18 cellular contexts compared by ENCODE assay signal in the genomic region with DNA sequence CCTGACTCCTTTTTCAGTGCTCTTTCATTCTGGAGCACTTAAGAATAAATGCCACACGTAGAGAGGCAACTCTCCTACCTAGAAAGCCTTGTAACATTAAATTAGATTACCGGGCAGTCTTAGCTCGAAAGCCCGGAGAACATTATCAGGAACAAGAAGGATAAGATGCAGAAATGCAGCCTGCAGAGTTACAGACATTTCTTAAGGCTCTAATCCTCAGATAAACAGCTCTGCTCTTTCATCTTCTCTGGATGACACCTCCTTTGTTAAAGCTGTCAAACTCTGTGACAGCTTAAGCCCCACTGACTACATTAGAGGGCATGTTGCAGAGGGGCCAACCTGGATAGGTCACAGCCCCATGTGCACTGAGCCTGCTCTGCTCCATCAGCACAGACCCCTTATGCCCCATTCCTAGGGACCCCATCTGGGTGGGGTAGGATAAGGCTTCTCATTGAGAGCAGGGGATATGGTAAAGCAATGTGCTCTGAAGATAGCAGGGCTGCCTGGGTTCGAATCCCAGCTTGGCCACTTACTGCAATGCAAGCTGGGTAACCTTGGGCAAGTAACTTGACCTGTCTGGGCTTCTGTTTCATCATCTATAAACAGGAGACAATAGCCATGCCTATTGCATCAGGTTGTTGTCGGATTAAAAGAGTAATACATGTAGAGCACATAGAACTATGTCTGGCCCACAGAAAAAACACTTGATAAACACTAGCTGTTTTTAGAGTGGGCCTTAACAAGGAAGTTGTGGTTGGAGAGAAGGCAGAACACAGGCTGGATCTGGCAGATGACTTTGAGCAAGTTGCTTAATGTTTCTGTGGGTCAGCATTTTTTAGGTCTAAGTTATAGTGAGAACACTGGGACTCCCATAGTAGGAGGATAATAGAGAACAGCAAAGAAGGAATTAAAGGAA.
DNase-seq lines count a peak whose midpoint lies in the region; ATAC-seq and TF ChIP-seq lines count a peak whose summit lies in the region.
"Had no signal": no experiment of that assay in that cellular context is flagged by ENCODE, and none has a peak within 500 bp of the region (broad histone marks: within the 10 kb centered on the region; RNA-seq: fewer than 3 reads in every experiment).

No MANE protein-coding gene starts in this region.

- CTCF ChIA-PET in Caco-2 (lab: Charles Lee), result interaction anchor here (0.7 to 1.4 kb wide), 4 partner anchors 29 to 90 kb away, joined by 3 to 6 read pairs (median 4); no protein-coding TSS in a partner anchor

- H3K9me3 Mint-ChIP-seq in Caco-2 (ENCODE audit: unreplicated experiment) (no peaks in the 10 kb centered on the region), endodermal cell (no peaks in the 10 kb centered on the region), natural killer cell (no peaks in the 10 kb centered on the region)
- H3K9me3 Mint-ChIP-seq in activated T-helper 17 cell treated with anti-CD3 and anti-CD28 coated beads, Interleukin-2, amount 50 U/mL, for 72 hours, result no peaks in the 10 kb centered on the region
- H3K9me3 Mint-ChIP-seq in activated T-cell treated with anti-CD3 and anti-CD28 coated beads, Interleukin-2, amount 50 U/mL, for 4 hours, result no peaks in the 10 kb centered on the region

- WGBS in endodermal cell (ENCODE audit: insufficient coverage in 1 of 2, insufficient read length in 1 of 2), 2 experiments, result 53 to 58% methylated on average over 5 to 6 of the region's 6 CpGs

- ATAC-seq in natural killer cell, result peak; percentile 36 to 71 (median 48)
- no peak for ATAC-seq in activated T-helper 17 cell treated with anti-CD3 and anti-CD28 coated beads, Interleukin-2, amount 50 U/mL, for 72 hours (replicated peaks)
- no peak for ATAC-seq in activated T-cell treated with anti-CD3 and anti-CD28 coated beads, Interleukin-2, amount 50 U/mL, for 4 hours

- POLR2A ChIA-PET in Caco-2 (lab: Charles Lee), result no interaction called here

- DNase-seq in Caco-2, result peak; percentile 60 to 73
- peak; percentile 91 for DNase-seq in NCI-H82 (lab: John Stamatoyannopoulos, UW)
- DNase-seq in endodermal cell, result peak; percentile 50
- DNase-seq in natural killer cell, result no peak
- DNase-seq in activated T-cell treated with anti-CD3 and anti-CD28 coated beads, Interleukin-2, amount 50 U/mL, for 4 hours, result no peak
- DNase-seq in SW480 (ENCODE audit: low spot score), result no peak
- DNase-seq in glomerular visceral epithelial cell (ENCODE audit: extremely low spot score), result no peak
- DNase-seq: activated effector memory CD4-positive, alpha-beta T cell treated with Interleukin-2 at 50 U/mL for 16 hours; AML-193; cortex of kidney; DMS79; mesenchymal stem cell; NCI-H1694; NCI-H526 treated with DMSO at 0.1 percent for 48 hours; RPMI8226; stimulated activated CD4-positive, alpha-beta T cell treated with anti-CD3 and anti-CD28 coated beads, Interleukin-12 subunit alpha, Interleukin-12 subunit beta, amount 100 ng/mL, for 4 hours had no signal

- H3K9me3 ChIP-seq in Caco-2, result no peaks in the 10 kb centered on the region
- H3K9me3 ChIP-seq in endodermal cell (ENCODE audit: control insufficient read depth, low read length), result peaks cover 13% of the 10 kb centered on the region

- H3K36me3 Mint-ChIP-seq in Caco-2 (ENCODE audit: insufficient read depth, unreplicated experiment), result no peaks in the 10 kb centered on the region
- no peaks in the 10 kb centered on the region for H3K36me3 Mint-ChIP-seq in endodermal cell (ENCODE audit: low read depth)
- no peaks in the 10 kb centered on the region for H3K36me3 Mint-ChIP-seq in natural killer cell
- H3K36me3 Mint-ChIP-seq in activated T-helper 17 cell treated with anti-CD3 and anti-CD28 coated beads, Interleukin-2, amount 50 U/mL, for 72 hours (ENCODE audit: low read depth), result no peaks in the 10 kb centered on the region
- no peaks in the 10 kb centered on the region for H3K36me3 Mint-ChIP-seq in activated T-cell treated with anti-CD3 and anti-CD28 coated beads, Interleukin-2, amount 50 U/mL, for 4 hours (ENCODE audit: insufficient read depth)
- H3K36me3 Mint-ChIP-seq: IgD-negative memory B cell had no signal

- intact Hi-C loops in Caco-2 (cut with micrococcal nuclease; ENCODE audit: unreplicated experiment), result loop anchor here (1.0 kb wide), 1 partner anchor 49 kb away; no protein-coding TSS in a partner anchor
- intact Hi-C loops in natural killer cell (cut with micrococcal nuclease), result no loop called here

- peaks cover 4% of the 10 kb centered on the region for H3K27me3 Mint-ChIP-seq in Caco-2 (ENCODE audit: insufficient read depth, unreplicated experiment)
- H3K27me3 Mint-ChIP-seq in endodermal cell (ENCODE audit: insufficient read depth), result peaks cover 95% of the 10 kb centered on the region
- H3K27me3 Mint-ChIP-seq in natural killer cell (ENCODE audit: low read depth in 2 of 2), result peaks cover 0 to 3% of the 10 kb centered on the region in 2 donors
- H3K27me3 Mint-ChIP-seq in activated T-helper 17 cell treated with anti-CD3 and anti-CD28 coated beads, Interleukin-2, amount 50 U/mL, for 72 hours, result peaks cover 23% of the 10 kb centered on the region
- peaks cover 17% of the 10 kb centered on the region for H3K27me3 Mint-ChIP-seq in activated T-cell treated with anti-CD3 and anti-CD28 coated beads, Interleukin-2, amount 50 U/mL, for 4 hours (ENCODE audit: low read depth)

- H3K27ac ChIP-seq in endodermal cell (ENCODE audit: low read depth, low read length), result no peak overlapping the region

- H3K4me3 ChIP-seq in Caco-2 (ENCODE audit: low read depth, low read length), result no peak overlapping the region
- H3K4me3 ChIP-seq in endodermal cell (ENCODE audit: low read length), result no peak overlapping the region

- H3K4me1 ChIP-seq in Caco-2 (peaks cover 11% of the 10 kb centered on the region), endodermal cell (ENCODE audit: control insufficient read depth, insufficient read depth, low read length) (peaks cover 2% of the 10 kb centered on the region)

- TF ChIP-seq CTCF in Caco-2 (IDR thresholded peaks at IDR 0.05; ENCODE audit: insufficient read depth in 1 of 2, low read depth in 1 of 2, low read length in 1 of 2, severe bottlenecking in 1 of 2, unreplicated experiment in 1 of 2) (no peak), endodermal cell (conservative IDR thresholded peaks at IDR 0.05) (no peak), natural killer cell (IDR thresholded peaks at IDR 0.05) (no peak)

- no peaks in the 10 kb centered on the region for H3K27me3 ChIP-seq in Caco-2 (replicated peaks; ENCODE audit: control insufficient read depth, insufficient read depth, low read length)
- peaks cover 89% of the 10 kb centered on the region for H3K27me3 ChIP-seq in endodermal cell (ENCODE audit: control insufficient read depth, insufficient read depth, low read length, poor library complexity, severe bottlenecking)

- peak overlapping the region; percentile 16 for H3K4me3 Mint-ChIP-seq in Caco-2 (ENCODE audit: unreplicated experiment)
- no peak overlapping the region for H3K4me3 Mint-ChIP-seq in endodermal cell
- no peak overlapping the region for H3K4me3 Mint-ChIP-seq in natural killer cell
- H3K4me3 Mint-ChIP-seq in activated T-helper 17 cell treated with anti-CD3 and anti-CD28 coated beads, Interleukin-2, amount 50 U/mL, for 72 hours, result no peak overlapping the region
- no peak overlapping the region for H3K4me3 Mint-ChIP-seq in activated T-cell treated with anti-CD3 and anti-CD28 coated beads, Interleukin-2, amount 50 U/mL, for 4 hours
- H3K4me3 Mint-ChIP-seq: IgD-negative memory B cell had no signal

- no TSS peak for BruUV-seq in Caco-2 (replicated peaks; lab: Mats Ljungman, UMichigan)

- H3K36me3 ChIP-seq in Caco-2 (ENCODE audit: control insufficient read depth, insufficient read depth, low read length) (no peaks in the 10 kb centered on the region), endodermal cell (ENCODE audit: control insufficient read depth, insufficient read depth, low read length) (no peaks in the 10 kb centered on the region)

- no peak overlapping the region for H3K9ac ChIP-seq in endodermal cell (ENCODE audit: extremely low read depth, low read length, poor library complexity, severe bottlenecking)

- H3K4me1 Mint-ChIP-seq in Caco-2 (ENCODE audit: low read depth, unreplicated experiment), result peaks cover 12% of the 10 kb centered on the region
- no peaks in the 10 kb centered on the region for H3K4me1 Mint-ChIP-seq in endodermal cell
- peaks cover 6 to 8% of the 10 kb centered on the region in 2 donors for H3K4me1 Mint-ChIP-seq in natural killer cell
- no peaks in the 10 kb centered on the region for H3K4me1 Mint-ChIP-seq in activated T-helper 17 cell treated with anti-CD3 and anti-CD28 coated beads, Interleukin-2, amount 50 U/mL, for 72 hours
- H3K4me1 Mint-ChIP-seq in activated T-cell treated with anti-CD3 and anti-CD28 coated beads, Interleukin-2, amount 50 U/mL, for 4 hours (ENCODE audit: low read depth), result peaks cover 3% of the 10 kb centered on the region

- H3K27ac Mint-ChIP-seq in Caco-2 (ENCODE audit: unreplicated experiment) (no peak overlapping the region), endodermal cell (no peak overlapping the region), natural killer cell (peak overlapping the region in 1 of 2 donors; percentile 13)
- no peak overlapping the region for H3K27ac Mint-ChIP-seq in activated T-helper 17 cell treated with anti-CD3 and anti-CD28 coated beads, Interleukin-2, amount 50 U/mL, for 72 hours
- H3K27ac Mint-ChIP-seq: IgD-negative memory B cell had no signal

Comparison
In these comparisons a context has a peak if more than half of its experiments do, and no peak if none do; other contexts are left out.
1. DNase-seq: peak in Caco-2 (2 of 2), NCI-H82 (single experiment) and endodermal cell (single experiment); none in natural killer cell (single experiment), activated T-cell treated with anti-CD3 and anti-CD28 coated beads, Interleukin-2, amount 50 U/mL, for 4 hours (single experiment), SW480 (single experiment) and glomerular visceral epithelial cell (single experiment).
2. ATAC-seq: peak in natural killer cell (3 of 3); none in activated T-helper 17 cell treated with anti-CD3 and anti-CD28 coated beads, Interleukin-2, amount 50 U/mL, for 72 hours (single experiment) and activated T-cell treated with anti-CD3 and anti-CD28 coated beads, Interleukin-2, amount 50 U/mL, for 4 hours (0 of 2).